18 cellular contexts compared by ENCODE assay signal in genomic region chr14:19729763-19730162, GRCh38. TPM values are rescaled to one million over a fixed set of nuclear protein-coding genes. Genes with fewer than 3 reads are reported as not detected.
DNase-seq lines count a peak whose midpoint lies in the region; ATAC-seq and TF ChIP-seq lines count a peak whose summit lies in the region.
"Had no signal": no experiment of that assay in that cellular context is flagged by ENCODE, and none has a peak within 500 bp of the region (broad histone marks: within the 10 kb centered on the region; RNA-seq: fewer than 3 reads in every experiment).

No MANE protein-coding gene starts in this region.

- H3K27ac ChIP-seq in lower lobe of right lung (no peak overlapping the region), upper lobe of right lung (no peak overlapping the region)
- H3K27ac ChIP-seq: 22Rv1, A549, C4-2B, GM23248 had no signal

- H3K36me3 ChIP-seq in lower lobe of right lung (no peaks in the 10 kb centered on the region), upper lobe of right lung (no peaks in the 10 kb centered on the region)
- H3K36me3 ChIP-seq: HAP-1 had no signal

- H3K4me3 ChIP-seq in lower lobe of right lung (no peak overlapping the region), upper lobe of right lung (no peak overlapping the region)
- H3K4me3 ChIP-seq: A549, GM23248, HAP-1 had no signal

- DNase-seq in activated effector memory CD4-positive, alpha-beta T cell treated with anti-CD3 and anti-CD28 coated beads, Interleukin-2, amount 50 U/mL, for 16 hours, result peak; percentile 62
- no peak for DNase-seq in activated effector memory CD4-positive, alpha-beta T cell treated with Interleukin-2 at 50 U/mL for 16 hours
- DNase-seq in UCSD-AML1 (lab: John Stamatoyannopoulos, UW; ENCODE audit: unreplicated experiment), result peak; percentile 9
- DNase-seq in lower lobe of right lung, result no peak
- no peak for DNase-seq in upper lobe of right lung
- no peak for DNase-seq in NCI-H345 (lab: John Stamatoyannopoulos, UW)
- DNase-seq in NCI-H82 (lab: John Stamatoyannopoulos, UW), result no peak
- DNase-seq: AML-193; Caco-2; CD4-positive, alpha-beta T cell; GM23248 had no signal

- peaks cover 17% of the 10 kb centered on the region for H3K9me3 ChIP-seq in lower lobe of right lung
- peaks cover 7% of the 10 kb centered on the region for H3K9me3 ChIP-seq in upper lobe of right lung
- H3K9me3 ChIP-seq: Caco-2 had no signal

- ATAC-seq in lower lobe of right lung (peak; percentile 30 to 55), upper lobe of right lung (peak; percentile 23), HG03571 (IDR thresholded peaks at IDR 0.05; ENCODE audit: unreplicated experiment) (no peak)
- ATAC-seq: A549 had no signal

- TF ChIP-seq CTCF in lower lobe of right lung (IDR thresholded peaks at IDR 0.05) (no peak), upper lobe of right lung (IDR thresholded peaks at IDR 0.05) (no peak)

- H3K4me1 ChIP-seq in lower lobe of right lung (no peaks in the 10 kb centered on the region), upper lobe of right lung (no peaks in the 10 kb centered on the region)
- H3K4me1 ChIP-seq: A549, Caco-2, HAP-1 had no signal

- H3K27me3 ChIP-seq in lower lobe of right lung (ENCODE audit: low read depth), result no peaks in the 10 kb centered on the region
- no peaks in the 10 kb centered on the region for H3K27me3 ChIP-seq in upper lobe of right lung

- intact Hi-C loops in lower lobe of right lung (cut with DNase I), result no loop called here
- intact Hi-C loops in upper lobe of right lung (cut with DNase I), result no loop called here

RNA-seq across cellular contexts. Expression of gene OR4Q3, which starts 13.6 kb away (rescaled TPM):
- not detected for total RNA-seq in lower lobe of right lung
- total RNA-seq in upper lobe of right lung, result not detected
- total RNA-seq: Caco-2; CD4-positive, alpha-beta T cell; GM23248; H4; HT-29 had no signal

RNA-seq across cellular contexts. Expression of gene OR11H2, which starts 16.1 kb away (rescaled TPM):
- total RNA-seq in lower lobe of right lung (not detected), upper lobe of right lung (not detected)
- total RNA-seq: Caco-2; CD4-positive, alpha-beta T cell; GM23248; H4; HT-29 had no signal

RNA-seq across cellular contexts. Expression of gene OR4M1, which starts 43.5 kb away (rescaled TPM):
- total RNA-seq in lower lobe of right lung (not detected), upper lobe of right lung (not detected)
- total RNA-seq: Caco-2; CD4-positive, alpha-beta T cell; GM23248; HT-29 had no signal

Comparison
In these comparisons a context has a peak if more than half of its experiments do, and no peak if none do; other contexts are left out.
1. DNase-seq: peak in activated effector memory CD4-positive, alpha-beta T cell treated with anti-CD3 and anti-CD28 coated beads, Interleukin-2, amount 50 U/mL, for 16 hours (single experiment) and UCSD-AML1 (single experiment); none in activated effector memory CD4-positive, alpha-beta T cell treated with Interleukin-2 at 50 U/mL for 16 hours (single experiment), lower lobe of right lung (single experiment), upper lobe of right lung (single experiment), NCI-H345 (single experiment) and NCI-H82 (single experiment).